Comparison of ENCODE assay signal across 2 cellular contexts in the genomic region with DNA sequence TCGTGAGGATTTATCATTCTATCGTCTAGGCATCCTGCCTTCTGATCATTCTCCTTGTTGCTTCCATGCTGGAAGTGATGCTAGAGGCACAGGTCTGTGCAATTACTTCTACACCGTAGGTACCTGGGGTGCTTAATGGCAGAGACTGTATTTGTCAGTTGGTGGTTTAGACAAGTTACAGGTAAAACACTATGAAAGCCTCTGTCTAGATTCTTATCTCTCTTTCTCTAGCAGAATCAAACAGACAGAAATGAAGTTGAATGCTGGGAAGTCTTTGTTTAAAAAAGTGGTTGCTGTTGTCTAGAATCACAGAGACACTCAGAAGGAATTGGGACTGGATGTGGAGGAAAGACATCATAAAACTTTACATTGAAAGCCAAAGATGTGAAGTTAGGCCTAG.
TF ChIP-seq lines count a peak whose summit lies in the region.

No MANE protein-coding gene starts in this region.

TF ChIP-seq in A549, 52 proteins besides CTCF, POLR2A, EP300 and RAD21 (continued from another document):
- TF ChIP-seq RNF2 (IDR thresholded peaks at IDR 0.05; ENCODE audit: borderline replicate concordance, low read depth), result no peak
- no peak for TF ChIP-seq MYC (IDR thresholded peaks at IDR 0.05; ENCODE audit: borderline replicate concordance, low read length)
- no peak for TF ChIP-seq FOXS1 (CRISPR knock-in tag; IDR thresholded peaks at IDR 0.05)
- no peak for TF ChIP-seq NR3C1 (IDR thresholded peaks at IDR 0.05)
- no peak for TF ChIP-seq NFE2L2 (conservative IDR thresholded peaks at IDR 0.05; ENCODE audit: low read length)
- TF ChIP-seq ZC3H11A (IDR thresholded peaks at IDR 0.05), result no peak
- TF ChIP-seq CEBPB (IDR thresholded peaks at IDR 0.05), result no peak
- no peak for TF ChIP-seq HOXB5 (CRISPR knock-in tag; IDR thresholded peaks at IDR 0.05)
- TF ChIP-seq, protein P1, sequence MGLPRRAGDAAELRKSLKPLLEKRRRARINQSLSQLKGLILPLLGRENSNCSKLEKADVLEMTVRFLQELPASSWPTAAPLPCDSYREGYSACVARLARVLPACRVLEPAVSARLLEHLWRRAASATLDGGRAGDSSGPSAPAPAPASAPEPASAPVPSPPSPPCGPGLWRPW (IDR thresholded peaks at IDR 0.05), result no peak
- no peak for TF ChIP-seq MAZ (IDR thresholded peaks at IDR 0.05; ENCODE audit: borderline replicate concordance, low read depth, low read length)
- TF ChIP-seq GATA3 (IDR thresholded peaks at IDR 0.05; ENCODE audit: borderline replicate concordance), result no peak
- TF ChIP-seq FOSB (CRISPR knock-in tag; IDR thresholded peaks at IDR 0.05), result no peak

TF ChIP-seq in WTC11, 78 proteins besides CTCF, POLR2A, EP300 and RAD21 (continued from another document):
- TF ChIP-seq, protein P2, sequence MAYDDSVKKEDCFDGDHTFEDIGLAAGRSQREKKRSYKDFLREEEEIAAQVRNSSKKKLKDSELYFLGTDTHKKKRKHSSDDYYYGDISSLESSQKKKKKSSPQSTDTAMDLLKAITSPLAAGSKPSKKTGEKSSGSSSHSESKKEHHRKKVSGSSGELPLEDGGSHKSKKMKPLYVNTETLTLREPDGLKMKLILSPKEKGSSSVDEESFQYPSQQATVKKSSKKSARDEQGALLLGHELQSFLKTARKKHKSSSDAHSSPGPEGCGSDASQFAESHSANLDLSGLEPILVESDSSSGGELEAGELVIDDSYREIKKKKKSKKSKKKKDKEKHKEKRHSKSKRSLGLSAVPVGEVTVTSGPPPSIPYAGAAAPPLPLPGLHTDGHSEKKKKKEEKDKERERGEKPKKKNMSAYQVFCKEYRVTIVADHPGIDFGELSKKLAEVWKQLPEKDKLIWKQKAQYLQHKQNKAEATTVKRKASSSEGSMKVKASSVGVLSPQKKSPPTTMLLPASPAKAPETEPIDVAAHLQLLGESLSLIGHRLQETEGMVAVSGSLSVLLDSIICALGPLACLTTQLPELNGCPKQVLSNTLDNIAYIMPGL (CRISPR knock-in tag; IDR thresholded peaks at IDR 0.05), result no peak
TF ChIP-seq in WTC11: peak in this region for 0.
